9 cellular contexts compared by ENCODE assay signal in genomic region chr1:168439451-168440375, GRCh38.
DNase-seq lines count a peak whose midpoint lies in the region; ATAC-seq lines count a peak whose summit lies in the region.
"Had no signal": no experiment of that assay in that cellular context is flagged by ENCODE, and none has a peak within 500 bp of the region (broad histone marks: within the 10 kb centered on the region; RNA-seq: fewer than 3 reads in every experiment).

No MANE protein-coding gene starts in this region.

- H2BK15ac ChIP-seq in mesenchymal stem cell (ENCODE audit: low read depth, poor library complexity, severe bottlenecking) = no peak overlapping the region

- intact Hi-C loops in activated CD4-positive, alpha-beta memory T cell treated with anti-CD3 and anti-CD28 coated beads for 36 hours (cut with micrococcal nuclease) = loop anchor here (1.0 to 10.0 kb wide), 4 partner anchors 97 to 908 kb away; partner anchors contain the start of gene ATP1B1

- no peaks in the 10 kb centered on the region for H3K9me3 Mint-ChIP-seq in activated CD4-positive, alpha-beta memory T cell treated with anti-CD3 and anti-CD28 coated beads for 36 hours

- H2BK5ac ChIP-seq in mesenchymal stem cell (ENCODE audit: low read depth, low read length, poor library complexity, severe bottlenecking) = no peak overlapping the region

- H3K4me1 ChIP-seq in duodenal mucosa (ENCODE audit: control insufficient read depth in 1 of 2, insufficient read depth in 2 of 2, low read length in 2 of 2) (peaks cover 0 to 2% of the 10 kb centered on the region in 2 donors), mesenchymal stem cell (ENCODE audit: control insufficient read depth, insufficient read depth, low read depth, low read length) (peaks cover 4% of the 10 kb centered on the region)

- no peak overlapping the region for H3K23ac ChIP-seq in mesenchymal stem cell (ENCODE audit: low read length in 2 of 2)

- H4K8ac ChIP-seq in mesenchymal stem cell (ENCODE audit: low read length) = no peak overlapping the region

- H3K18ac ChIP-seq in mesenchymal stem cell (ENCODE audit: low read depth in 1 of 2, low read length in 2 of 2) = no peak overlapping the region

- H3K79me1 ChIP-seq in mesenchymal stem cell (replicated peaks; ENCODE audit: low read length, poor library complexity, severe bottlenecking) = no peaks in the 10 kb centered on the region

- H3K9me3 ChIP-seq in duodenal mucosa (ENCODE audit: control insufficient read depth in 1 of 2, low read length in 2 of 2) (no peaks in the 10 kb centered on the region), mesenchymal stem cell (ENCODE audit: control insufficient read depth, low read length) (no peaks in the 10 kb centered on the region)

- ATAC-seq in GM18909 (IDR thresholded peaks at IDR 0.05; ENCODE audit: poor library complexity, unreplicated experiment) (peak; percentile 89), HG03521 (IDR thresholded peaks at IDR 0.05; ENCODE audit: unreplicated experiment) (peak; percentile 76)

- peak overlapping the region; percentile 38 to 62 for H3K4me3 ChIP-seq in duodenal mucosa (ENCODE audit: low read depth in 1 of 2, low read length in 2 of 2)
- peak overlapping the region in 1 of 2 experiments; percentile 66 for H3K4me3 ChIP-seq in mesenchymal stem cell (ENCODE audit: insufficient read depth in 1 of 2, low read depth in 1 of 2, low read length in 2 of 2)

- H3K27me3 ChIP-seq in duodenal mucosa (ENCODE audit: control insufficient read depth in 1 of 2, insufficient read depth in 2 of 2, low read length in 2 of 2) (peaks cover 0 to 2% of the 10 kb centered on the region in 2 donors), mesenchymal stem cell (ENCODE audit: control insufficient read depth in 1 of 2, insufficient read depth in 1 of 2, low read length in 2 of 2) (peaks cover 11 to 17% of the 10 kb centered on the region in 2 experiments)

- DNase-seq in AG20443 (ENCODE audit: low spot score) (peak; percentile 79), NCI-H774 (lab: John Stamatoyannopoulos, UW) (peak; percentile 59), mesenchymal stem cell (peak; percentile 84)
- peak; percentile 86 for DNase-seq in activated CD4-positive, alpha-beta memory T cell treated with anti-CD3 and anti-CD28 coated beads for 36 hours
- peak; percentile 49 to 73 for DNase-seq in stimulated activated CD8-positive, alpha-beta memory T cell treated with anti-CD3 and anti-CD28 coated beads, Interleukin-15, amount 100 ng/mL, for 4 hours (ENCODE audit: low read depth in 2 of 2)

- no peak overlapping the region for H2BK120ac ChIP-seq in mesenchymal stem cell (ENCODE audit: low read depth, low read length)

- peak overlapping the region; percentile 46 for H3K4me3 Mint-ChIP-seq in activated CD4-positive, alpha-beta memory T cell treated with anti-CD3 and anti-CD28 coated beads for 36 hours
- H3K4me3 Mint-ChIP-seq: IgD-negative memory B cell had no signal

- H3K9ac ChIP-seq in duodenal mucosa (ENCODE audit: low read depth in 1 of 2, low read length in 2 of 2) = peak overlapping the region; percentile 34 to 36
- H3K9ac ChIP-seq in mesenchymal stem cell (ENCODE audit: low read length) = peak overlapping the region; percentile 72

- peak overlapping the region in 1 of 2 experiments; percentile 63 for H3K4ac ChIP-seq in mesenchymal stem cell (ENCODE audit: low read depth in 1 of 2, low read length in 2 of 2)

- H4K91ac ChIP-seq in mesenchymal stem cell (ENCODE audit: low read length) = no peak overlapping the region

- WGBS in mesenchymal stem cell = 34% methylated on average over 20 of the region's 20 CpGs

- peak overlapping the region in 1 of 2 experiments; percentile 40 for H2BK12ac ChIP-seq in mesenchymal stem cell (ENCODE audit: low read length in 2 of 2)

- no peak overlapping the region for H3K27ac Mint-ChIP-seq in activated CD4-positive, alpha-beta memory T cell treated with anti-CD3 and anti-CD28 coated beads for 36 hours
- H3K27ac Mint-ChIP-seq: IgD-negative memory B cell had no signal

- peak overlapping the region; percentile 49 for H3K4me2 ChIP-seq in mesenchymal stem cell (ENCODE audit: low read length, poor library complexity, severe bottlenecking)

- POLR2A ChIA-PET in activated CD4-positive, alpha-beta memory T cell treated with anti-CD3 and anti-CD28 coated beads for 36 hours (lab: Charles Lee) = interaction anchor here (0.9 kb wide), 1 partner anchor 97 kb away, joined by 7 read pairs; no protein-coding TSS in a partner anchor

- CTCF ChIA-PET in activated CD4-positive, alpha-beta memory T cell treated with anti-CD3 and anti-CD28 coated beads for 36 hours (lab: Charles Lee) = interaction anchor here (0.6 to 6.6 kb wide), 45 partner anchors 11 to 908 kb away, joined by 3 to 124 read pairs (median 4); no protein-coding TSS in a partner anchor

- no peaks in the 10 kb centered on the region for H3K36me3 Mint-ChIP-seq in activated CD4-positive, alpha-beta memory T cell treated with anti-CD3 and anti-CD28 coated beads for 36 hours
- H3K36me3 Mint-ChIP-seq: IgD-negative memory B cell had no signal

- H3K4me1 Mint-ChIP-seq in activated CD4-positive, alpha-beta memory T cell treated with anti-CD3 and anti-CD28 coated beads for 36 hours (ENCODE audit: low read depth) = peaks cover 31% of the 10 kb centered on the region

- H3K27me3 Mint-ChIP-seq in activated CD4-positive, alpha-beta memory T cell treated with anti-CD3 and anti-CD28 coated beads for 36 hours = no peaks in the 10 kb centered on the region

- H3K36me3 ChIP-seq in duodenal mucosa (ENCODE audit: control insufficient read depth in 1 of 2, insufficient read depth in 2 of 2, low read length in 2 of 2) = no peaks in the 10 kb centered on the region
- H3K36me3 ChIP-seq in mesenchymal stem cell (ENCODE audit: control insufficient read depth in 1 of 2, insufficient read depth in 2 of 2, low read depth in 1 of 2, low read length in 2 of 2) = no peaks in the 10 kb centered on the region

- H3K27ac ChIP-seq in duodenal mucosa (ENCODE audit: low read depth, low read length) = no peak overlapping the region
- no peak overlapping the region for H3K27ac ChIP-seq in mesenchymal stem cell (ENCODE audit: low read length, poor library complexity, severe bottlenecking)

- H2AFZ ChIP-seq in mesenchymal stem cell (ENCODE audit: low read depth, low read length) = peak overlapping the region; percentile 89

- no peak overlapping the region for H3K14ac ChIP-seq in mesenchymal stem cell (ENCODE audit: low read length in 2 of 2)

- no peak overlapping the region for H2AK5ac ChIP-seq in mesenchymal stem cell (ENCODE audit: low read length, severe bottlenecking)
